8 cellular contexts compared by ENCODE assay signal in genomic region chr1:236608930-236609726, GRCh38. TPM values are rescaled to one million over a fixed set of nuclear protein-coding genes. Genes with fewer than 3 reads are reported as not detected.
A peak's percentile ranks its signal among the peaks of the same experiment; 100 is the strongest.
DNase-seq lines count a peak whose midpoint lies in the region; ATAC-seq and TF ChIP-seq lines count a peak whose summit lies in the region.

No MANE protein-coding gene starts in this region.

- H3K27ac ChIP-seq in Karpas-422 (ENCODE audit: low read length) = no peak overlapping the region
- no peak overlapping the region for H3K27ac ChIP-seq in SJSA1
- no peak overlapping the region for H3K27ac ChIP-seq in ovary

- intact Hi-C loops in ovary (cut with DNase I) = loop anchor here in 2 of 4 donors (10.0 kb wide), 2 partner anchors 166 to 186 kb away; partner anchors contain the start of gene MTR (in 1 of the 2)

- peaks cover 5% of the 10 kb centered on the region for H3K4me1 ChIP-seq in Karpas-422 (ENCODE audit: low read length)
- H3K4me1 ChIP-seq in SJSA1 (replicated peaks) = peaks cover 3% of the 10 kb centered on the region; the same call in 1 of the 2 replicates
- no peaks in the 10 kb centered on the region for H3K4me1 ChIP-seq in ovary (ENCODE audit: insufficient read depth)

- H3K9me2 ChIP-seq in Karpas-422 (replicated peaks; ENCODE audit: insufficient read depth, low read length) = no peaks in the 10 kb centered on the region

- H3K9me3 ChIP-seq in Karpas-422 (ENCODE audit: low read length) = no peaks in the 10 kb centered on the region
- no peaks in the 10 kb centered on the region for H3K9me3 ChIP-seq in SJSA1 (replicated peaks)
- H3K9me3 ChIP-seq in ovary = no peaks in the 10 kb centered on the region

- H3K36me3 ChIP-seq in Karpas-422 (ENCODE audit: insufficient read depth, low read length) (no peaks in the 10 kb centered on the region), SJSA1 (no peaks in the 10 kb centered on the region), ovary (no peaks in the 10 kb centered on the region)

- H2AFZ ChIP-seq in Karpas-422 (ENCODE audit: low read length) = no peak overlapping the region

- TF ChIP-seq EP300 in ovary (IDR thresholded peaks at IDR 0.05) = no peak

- ATAC-seq in GM21619 (IDR thresholded peaks at IDR 0.05; ENCODE audit: unreplicated experiment) (no peak), HG02981 (IDR thresholded peaks at IDR 0.05; ENCODE audit: unreplicated experiment) (no peak)

- TF ChIP-seq POLR2A in ovary (IDR thresholded peaks at IDR 0.05) = no peak

- DNase-seq in NCI-H510A treated with DMSO at 0.1 percent for 48 hours (lab: John Stamatoyannopoulos, UW) = peak; percentile 55
- no peak for DNase-seq in NCI-H510A (lab: John Stamatoyannopoulos, UW)
- peak; percentile 52 for DNase-seq in Karpas-422
- peak; percentile 10 to 53 for DNase-seq in SJSA1 (ENCODE audit: low read depth in 1 of 2, low spot score in 2 of 2)
- DNase-seq in fibroblast of pulmonary artery (ENCODE audit: low read depth) = peak; percentile 81
- DNase-seq in ovary = peak in 4 of 5 donors; percentile 36 to 46 (median 42)

- H3K9ac ChIP-seq in Karpas-422 (ENCODE audit: low read length) = no peak overlapping the region

- TF ChIP-seq CTCF in fibroblast of pulmonary artery (IDR thresholded peaks at IDR 0.05; ENCODE audit: low read length, missing control alignments) (peak; percentile 65), ovary (IDR thresholded peaks at IDR 0.05) (no peak)

- peaks cover 4% of the 10 kb centered on the region; the same call in 1 of the 2 replicates for H3K27me3 ChIP-seq in Karpas-422 (ENCODE audit: low read length)
- H3K27me3 ChIP-seq in SJSA1 (replicated peaks) = 0 out of 2 replicates have a peak, but pooled peaks cover 4% of the 10 kb centered on the region
- no peaks in the 10 kb centered on the region for H3K27me3 ChIP-seq in ovary

- H3K79me2 ChIP-seq in Karpas-422 (ENCODE audit: low read length) = peaks cover 2% of the 10 kb centered on the region

- 13 to 20% (median 18%) methylated on average over 5 of the region's 5 CpGs for WGBS in ovary, 3 donors

- H4K20me1 ChIP-seq in Karpas-422 (ENCODE audit: insufficient read depth, low read depth, low read length) = no peaks in the 10 kb centered on the region

- H3K4me2 ChIP-seq in Karpas-422 (ENCODE audit: low read depth, low read length, poor library complexity, severe bottlenecking) = no peak overlapping the region

- H3K4me3 ChIP-seq in Karpas-422 (ENCODE audit: low read length) (no peak overlapping the region), SJSA1 (no peak overlapping the region), fibroblast of pulmonary artery (replicated peaks; ENCODE audit: low read depth, low read length) (no peak overlapping the region), ovary (no peak overlapping the region)

RNA-seq across cellular contexts. Expression of gene HEATR1, which starts 4.8 kb away (rescaled TPM):
- 29.6 and 53.6 TPM in 2 replicates for total RNA-seq in Karpas-422 (2014; rRNA removed; shearing (Covaris generic); ENCODE audit: low replicate concordance)
- 21.9 and 25.3 TPM in 2 replicates for total RNA-seq in SJSA1 (2014; rRNA removed; shearing (Covaris generic))
- 10 to 100 TPM; 10.7 to 51.6 (median 28.0) TPM for total RNA-seq in ovary
- 10 to 100 TPM in 1 of 2 donors, 1 to 10 TPM in 1; 5.4 to 11.5 TPM for polyA plus RNA-seq in ovary
